30 cellular contexts compared by ENCODE assay signal in the genomic region with DNA sequence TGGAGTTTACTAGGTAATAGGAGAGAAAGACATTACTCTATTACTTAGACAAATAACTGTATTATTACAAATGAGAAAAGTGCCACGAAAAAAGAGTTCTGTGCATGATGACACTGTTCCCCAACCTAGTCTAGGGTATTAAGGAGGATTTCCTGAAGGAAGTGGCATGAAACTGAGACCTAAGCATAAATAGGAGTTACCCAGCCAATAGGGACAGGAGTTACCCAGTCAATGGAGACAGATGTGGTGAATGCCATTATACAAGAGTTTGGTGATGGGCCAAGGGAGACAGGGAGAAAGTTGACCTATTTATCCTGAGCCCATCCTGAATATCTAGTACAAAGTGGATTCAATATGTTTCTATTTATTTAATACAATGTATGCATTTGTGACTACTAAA.
"Had no signal": no experiment of that assay in that cellular context is flagged by ENCODE, and none has a peak within 500 bp of the region (broad histone marks: within the 10 kb centered on the region; RNA-seq: fewer than 3 reads in every experiment).

No MANE protein-coding gene starts in this region.

- H3K27ac ChIP-seq: heart right ventricle, neutrophil, pancreas, right atrium auricular region, vagina had no signal

- H3K4me3 ChIP-seq: heart right ventricle, mucosa of descending colon, pancreas, right atrium auricular region, smooth muscle cell, vagina had no signal

- H3K4me1 Mint-ChIP-seq: activated B cell treated with CpG ODN at 0.5 μM for 24 hours; activated T-helper 17 cell treated with anti-CD3 and anti-CD28 coated beads, Interleukin-2, amount 50 U/mL, for 72 hours had no signal

- H3K36me3 Mint-ChIP-seq: stimulated activated memory B cell treated with anti-CD40 and anti-IgM and Interleukin-4, amounts not matched to agents 10 μg/mL and 1 μg/mL and 100 μg/mL, for 72 hours; type B pancreatic cell had no signal

- H3K9me3 Mint-ChIP-seq: activated B cell treated with CpG ODN at 0.5 μM for 24 hours; activated CD8-positive, alpha-beta T cell treated with anti-CD3 and anti-CD28 coated beads for 36 hours; activated T-cell treated with anti-CD3 and anti-CD28 coated beads, Interleukin-2, amount 50 U/mL, for 4 hours; activated T-helper 17 cell treated with anti-CD3 and anti-CD28 coated beads, Interleukin-2, amount 50 U/mL, for 72 hours; stimulated activated naive CD8-positive, alpha-beta T cell treated with anti-CD3 and anti-CD28 coated beads, Interleukin-15, amount 100 ng/mL, for 72 hours; T-helper 2 cell treated with Interferon-gamma antibody and Interleukin-4, amounts not matched to agents 5 μg/mL and 100 μg/mL, for 36 hours; type B pancreatic cell had no signal

- H3K36me3 ChIP-seq: brain microvascular endothelial cell, heart right ventricle, neutrophil, pancreas, right atrium auricular region, vagina had no signal

- FAIRE-seq: astrocyte had no signal

- H3K27ac Mint-ChIP-seq: activated B cell treated with CpG ODN at 0.5 μM for 24 hours; activated CD8-positive, alpha-beta T cell treated with anti-CD3 and anti-CD28 coated beads for 36 hours; activated T-helper 17 cell treated with anti-CD3 and anti-CD28 coated beads, Interleukin-2, amount 50 U/mL, for 72 hours; stimulated activated memory B cell treated with anti-CD40 and anti-IgM and Interleukin-4, amounts not matched to agents 10 μg/mL and 1 μg/mL and 100 μg/mL, for 72 hours; stimulated activated naive CD8-positive, alpha-beta T cell treated with anti-CD3 and anti-CD28 coated beads, Interleukin-15, amount 100 ng/mL, for 72 hours; T-helper 2 cell treated with Interferon-gamma antibody and Interleukin-4, amounts not matched to agents 5 μg/mL and 100 μg/mL, for 36 hours; type B pancreatic cell had no signal

- H3K27me3 ChIP-seq: brain microvascular endothelial cell, heart right ventricle, neutrophil, pancreas, right atrium auricular region, vagina had no signal

- H3K4me1 ChIP-seq: pancreas, right atrium auricular region, vagina had no signal

- H3K4me3 Mint-ChIP-seq: activated B cell treated with CpG ODN at 0.5 μM for 24 hours; activated CD8-positive, alpha-beta T cell treated with anti-CD3 and anti-CD28 coated beads for 36 hours; activated T-cell treated with anti-CD3 and anti-CD28 coated beads, Interleukin-2, amount 50 U/mL, for 4 hours; activated T-helper 17 cell treated with anti-CD3 and anti-CD28 coated beads, Interleukin-2, amount 50 U/mL, for 72 hours; nephron progenitor cell; stimulated activated memory B cell treated with anti-CD40 and anti-IgM and Interleukin-4, amounts not matched to agents 10 μg/mL and 1 μg/mL and 100 μg/mL, for 72 hours; stimulated activated naive CD8-positive, alpha-beta T cell treated with anti-CD3 and anti-CD28 coated beads, Interleukin-15, amount 100 ng/mL, for 72 hours; T-helper 2 cell treated with Interferon-gamma antibody and Interleukin-4, amounts not matched to agents 5 μg/mL and 100 μg/mL, for 36 hours; type B pancreatic cell had no signal

- H3K4me2 ChIP-seq: smooth muscle cell had no signal

- H3K9me3 ChIP-seq: heart right ventricle, mucosa of descending colon, neutrophil, pancreas, right atrium auricular region, vagina had no signal

- DNase-seq: activated B cell treated with CpG ODN at 0.5 μM for 24 hours; activated CD4-positive, alpha-beta T cell treated with anti-CD3 and anti-CD28 coated beads, Interleukin-2, amount 50 U/mL, for 1 hour; activated CD8-positive, alpha-beta T cell treated with anti-CD3 and anti-CD28 coated beads for 36 hours; activated gamma-delta T cell treated with Interleukin-2 at 50 U/mL for 16 hours; activated naive CD4-positive, alpha-beta T cell treated with anti-CD3 and anti-CD28 coated beads, Interleukin-2, amount 50 U/mL, for 16 hours; activated T-cell treated with anti-CD3 and anti-CD28 coated beads, Interleukin-2, amount 50 U/mL, for 4 hours; amniotic stem cell; brain microvascular endothelial cell; cortex of kidney; foreskin melanocyte; heart right ventricle; left cardiac atrium; left ventricle myocardium superior; mucosa of descending colon; nephron progenitor cell; pancreas; stimulated activated CD4-positive, alpha-beta T cell treated with anti-CD3 and anti-CD28 coated beads, Interleukin-1b, Interleukin-23, amount 100 ng/mL, for 48 hours; stimulated activated CD4-positive, alpha-beta T cell treated with anti-CD3 and anti-CD28 coated beads, Interleukin-4, amount 100 ng/mL, for 4 hours; stimulated activated CD8-positive, alpha-beta memory T cell treated with anti-CD3 and anti-CD28 coated beads, Interleukin-4, amount 100 ng/mL, for 48 hours; stimulated activated naive CD8-positive, alpha-beta T cell treated with anti-CD3 and anti-CD28 coated beads, Interleukin-15, amount 100 ng/mL, for 72 hours; substantia nigra had no signal
